ENCODE assay signal across 8 cellular contexts in genomic region chr4:109559625-109559982, GRCh38. TPM values are rescaled to one million over a fixed set of nuclear protein-coding genes. Genes with fewer than 3 reads are reported as not detected.
DNase-seq lines count a peak whose midpoint lies in the region; ATAC-seq lines count a peak whose summit lies in the region.

No MANE protein-coding gene starts in this region.

- peaks cover 4% of the 10 kb centered on the region for H3K27me3 Mint-ChIP-seq in activated naive CD4-positive, alpha-beta T cell treated with anti-CD3 and anti-CD28 coated beads, Interleukin-2, amount 10 ng/mL, durations not matched to agents 7 days and 5 days

- no peaks in the 10 kb centered on the region for H3K36me3 ChIP-seq in skeletal muscle tissue (ENCODE audit: control insufficient read depth in 3 of 3, insufficient read depth in 3 of 3, low read length in 3 of 3)

- H3K27me3 ChIP-seq in skeletal muscle tissue (ENCODE audit: control insufficient read depth in 3 of 3, insufficient read depth in 3 of 3, low read length in 3 of 3) = peaks cover 4 to 11% (median 5%) of the 10 kb centered on the region in 3 donors

- CTCF ChIA-PET in activated naive CD4-positive, alpha-beta T cell treated with anti-CD3 and anti-CD28 coated beads, Interleukin-2, amount 10 ng/mL, durations not matched to agents 7 days and 5 days (lab: Charles Lee) = interaction anchor here (0.6 to 1.4 kb wide), 7 partner anchors 9 to 136 kb away, joined by 3 to 5 read pairs (median 3); partner anchors contain the start of gene SEC24B

- DNase-seq in NCI-H69 (lab: John Stamatoyannopoulos, UW) (peak; percentile 65), hepatic stellate cell (ENCODE audit: low spot score) (peak; percentile 32), cerebellum (ENCODE audit: low spot score) (no peak), RPMI8226 (no peak)
- peak; percentile 68 for DNase-seq in activated naive CD4-positive, alpha-beta T cell treated with anti-CD3 and anti-CD28 coated beads, Interleukin-2, amount 10 ng/mL, durations not matched to agents 7 days and 5 days

- peaks cover 3 to 15% (median 11%) of the 10 kb centered on the region in 3 donors for H3K4me1 ChIP-seq in skeletal muscle tissue (ENCODE audit: control insufficient read depth in 3 of 3, insufficient read depth in 3 of 3, low read length in 3 of 3)

- peak overlapping the region; percentile 99 for H3K27ac Mint-ChIP-seq in activated naive CD4-positive, alpha-beta T cell treated with anti-CD3 and anti-CD28 coated beads, Interleukin-2, amount 10 ng/mL, durations not matched to agents 7 days and 5 days

- ATAC-seq in GM18520 (IDR thresholded peaks at IDR 0.05; ENCODE audit: unreplicated experiment) (peak; percentile 2), HG02623 (IDR thresholded peaks at IDR 0.05; ENCODE audit: unreplicated experiment) (peak; percentile 16)

- peak overlapping the region; percentile 96 for H3K4me3 Mint-ChIP-seq in activated naive CD4-positive, alpha-beta T cell treated with anti-CD3 and anti-CD28 coated beads, Interleukin-2, amount 10 ng/mL, durations not matched to agents 7 days and 5 days

- H3K36me3 Mint-ChIP-seq in activated naive CD4-positive, alpha-beta T cell treated with anti-CD3 and anti-CD28 coated beads, Interleukin-2, amount 10 ng/mL, durations not matched to agents 7 days and 5 days = peaks cover 52% of the 10 kb centered on the region

- H3K4me3 ChIP-seq in skeletal muscle tissue (ENCODE audit: low read length in 3 of 3) = peak overlapping the region; percentile 69 to 80 (median 78)

- H3K4me1 Mint-ChIP-seq in activated naive CD4-positive, alpha-beta T cell treated with anti-CD3 and anti-CD28 coated beads, Interleukin-2, amount 10 ng/mL, durations not matched to agents 7 days and 5 days = peaks cover 48% of the 10 kb centered on the region

- peaks cover 1% of the 10 kb centered on the region for H3K9me3 Mint-ChIP-seq in activated naive CD4-positive, alpha-beta T cell treated with anti-CD3 and anti-CD28 coated beads, Interleukin-2, amount 10 ng/mL, durations not matched to agents 7 days and 5 days

- no peaks in the 10 kb centered on the region for H3K9me3 ChIP-seq in skeletal muscle tissue (ENCODE audit: control insufficient read depth in 3 of 3, low read length in 3 of 3)

- peak overlapping the region; percentile 87 for H3K27ac ChIP-seq in skeletal muscle tissue (ENCODE audit: low read depth, low read length)

- H3K9ac ChIP-seq in skeletal muscle tissue (ENCODE audit: low read depth in 1 of 3, low read length in 3 of 3) = peak overlapping the region; percentile 30 to 69 (median 66)

RNA-seq across cellular contexts. Expression of gene MCUB, which starts 0.4 kb away (rescaled TPM):
- total RNA-seq in skeletal muscle tissue = 5.7 TPM
- total RNA-seq in cerebellum = 10.6 TPM

Comparison
In these comparisons a context has a peak if more than half of its experiments do, and no peak if none do; other contexts are left out.
1. DNase-seq: peak in NCI-H69 (single experiment), activated naive CD4-positive, alpha-beta T cell treated with anti-CD3 and anti-CD28 coated beads, Interleukin-2, amount 10 ng/mL, durations not matched to agents 7 days and 5 days (single experiment) and hepatic stellate cell (single experiment); none in cerebellum (single experiment) and RPMI8226 (single experiment).